Comparison of ENCODE assay signal across 26 cellular contexts in genomic region chr21:45980271-45980670, GRCh38. TPM values are rescaled to one million over a fixed set of nuclear protein-coding genes. Genes with fewer than 3 reads are reported as not detected.
DNase-seq lines count a peak whose midpoint lies in the region; ATAC-seq and TF ChIP-seq lines count a peak whose summit lies in the region.
"Had no signal": no experiment of that assay in that cellular context is flagged by ENCODE, and none has a peak within 500 bp of the region (broad histone marks: within the 10 kb centered on the region; RNA-seq: fewer than 3 reads in every experiment).

No MANE protein-coding gene starts in this region.

- BruUV-seq in IMR-90 (replicated peaks; lab: Mats Ljungman, UMichigan): no TSS peak

- H3F3A ChIP-seq in smooth muscle cell (ENCODE audit: low read depth): peaks cover 39% of the 10 kb centered on the region

- POLR2A ChIA-PET in IMR-90 (lab: Charles Lee; ENCODE audit: unreplicated experiment): no interaction called here

- TF ChIP-seq RAD21 in IMR-90 (IDR thresholded peaks at IDR 0.05; ENCODE audit: low read length): no peak

- H3K79me1 ChIP-seq in IMR-90 (ENCODE audit: low read depth in 1 of 2, low read length in 2 of 2): peaks cover 2 to 46% of the 10 kb centered on the region in 2 experiments; a peak in 2 of 4 replicates

- no peak overlapping the region for H4K91ac ChIP-seq in IMR-90 (ENCODE audit: insufficient read depth, low read depth, low read length)

- H3K9ac ChIP-seq in IMR-90 (ENCODE audit: low read depth, low read length): peak overlapping the region; percentile 62; the same call in 1 of the 2 replicates
- peak overlapping the region; percentile 62 for H3K9ac ChIP-seq in smooth muscle cell (ENCODE audit: low read depth)

- H3K18ac ChIP-seq in IMR-90 (ENCODE audit: low read depth, low read length): no peak overlapping the region

- 0 out of 2 replicates have a peak overlapping the region, but pooled peaks have one; percentile 47 for H4K5ac ChIP-seq in IMR-90 (ENCODE audit: low read depth, low read length)

- no peak overlapping the region for H3K56ac ChIP-seq in IMR-90 (ENCODE audit: extremely low read depth, insufficient read depth, low read length)

- no peak overlapping the region for H2AK9ac ChIP-seq in IMR-90 (replicated peaks; ENCODE audit: low read depth, low read length, poor library complexity)

- H3K27ac ChIP-seq in ACC112 (ENCODE audit: low read depth, low read length) (peak overlapping the region; percentile 96), IMR-90 (ENCODE audit: insufficient read depth, low read length) (no peak overlapping the region), esophagus squamous epithelium (peak overlapping the region; percentile 55 to 90 (median 82)), smooth muscle cell (ENCODE audit: low read depth) (peak overlapping the region; percentile 95)
- H3K27ac ChIP-seq: BLaER1, HL-60 had no signal

- in situ Hi-C loops in IMR-90 (cut with MboI; ENCODE audit: low sequenced_read_pairs): no loop called here

- peaks cover 36% of the 10 kb centered on the region for H3K79me2 ChIP-seq in ACC112 (ENCODE audit: control insufficient read depth, insufficient read depth, low read length, unreplicated experiment)
- H3K79me2 ChIP-seq in smooth muscle cell (ENCODE audit: low read depth): peaks cover 37% of the 10 kb centered on the region

- H2BK15ac ChIP-seq in IMR-90 (ENCODE audit: low read depth, low read length): no peak overlapping the region

- H2BK120ac ChIP-seq in IMR-90 (ENCODE audit: low read depth, low read length): no peak overlapping the region; the same call in 1 of the 2 replicates

- no peak overlapping the region for H2BK20ac ChIP-seq in IMR-90 (ENCODE audit: low read depth, low read length)

- H4K8ac ChIP-seq in IMR-90 (ENCODE audit: low read depth in 2 of 2, low read length in 2 of 2): peak overlapping the region; percentile 0 to 48; a peak in 2 of 4 replicates

- H3K9me3 ChIP-seq in IMR-90 (ENCODE audit: control insufficient read depth, insufficient read depth, low read length) (no peaks in the 10 kb centered on the region), esophagus squamous epithelium (no peaks in the 10 kb centered on the region), smooth muscle cell (replicated peaks; ENCODE audit: low read depth) (no peaks in the 10 kb centered on the region)
- H3K9me3 ChIP-seq: A549, BLaER1, heart left ventricle, Peyer's patch, testis had no signal

- no peaks in the 10 kb centered on the region for H3K27me3 ChIP-seq in ACC112 (ENCODE audit: insufficient read depth, low read length)
- H3K27me3 ChIP-seq in IMR-90 (ENCODE audit: control insufficient read depth, insufficient read depth, low read length): no peaks in the 10 kb centered on the region
- peaks cover 0 to 61% (median under 1%) of the 10 kb centered on the region in 4 donors for H3K27me3 ChIP-seq in esophagus squamous epithelium
- no peaks in the 10 kb centered on the region for H3K27me3 ChIP-seq in smooth muscle cell (ENCODE audit: low read depth)
- H3K27me3 ChIP-seq: brain microvascular endothelial cell, MG63, testis had no signal

- TF ChIP-seq CTCF in IMR-90 (conservative IDR thresholded peaks at IDR 0.05; ENCODE audit: low read depth, low read length) (no peak), esophagus squamous epithelium (IDR thresholded peaks at IDR 0.05) (no peak), smooth muscle cell (IDR thresholded peaks at IDR 0.05; ENCODE audit: borderline replicate concordance, insufficient read depth, poor library complexity, severe bottlenecking) (no peak)

- intact Hi-C loops in IMR-90 (cut with micrococcal nuclease) (loop anchor here (2.0 kb wide), 1 partner anchor 77 kb away; no protein-coding TSS in a partner anchor), esophagus squamous epithelium (cut with DNase I) (no loop called here)

- peak overlapping the region; percentile 5; the same call in 1 of the 2 replicates for H2AK5ac ChIP-seq in IMR-90 (ENCODE audit: low read depth, low read length)

- H4K20me1 ChIP-seq in IMR-90 (ENCODE audit: insufficient read depth, low read length) (peaks cover 37% of the 10 kb centered on the region), smooth muscle cell (ENCODE audit: low read depth) (peaks cover 37% of the 10 kb centered on the region)

- CTCF ChIA-PET in IMR-90 (lab: Yijun Ruan, JAX): no interaction called here

- H3K4me1 ChIP-seq in ACC112 (ENCODE audit: control insufficient read depth, insufficient read depth, low read length, unreplicated experiment) (peaks cover 34% of the 10 kb centered on the region), IMR-90 (ENCODE audit: control insufficient read depth, insufficient read depth, low read length) (peaks cover 20% of the 10 kb centered on the region), esophagus squamous epithelium (peaks cover 1 to 80% (median 14%) of the 10 kb centered on the region in 3 donors), smooth muscle cell (ENCODE audit: low read depth) (peaks cover 22% of the 10 kb centered on the region)
- H3K4me1 ChIP-seq: A549 had no signal

- TF ChIP-seq POLR2A in IMR-90 (IDR thresholded peaks at IDR 0.05; ENCODE audit: low read depth, low read length) (no peak), esophagus squamous epithelium (IDR thresholded peaks at IDR 0.05) (no peak)

- no peak overlapping the region for H2BK5ac ChIP-seq in IMR-90 (ENCODE audit: low read depth, low read length, poor library complexity, severe bottlenecking)

- peak overlapping the region; percentile 69 for H3K4me3 ChIP-seq in ACC112 (ENCODE audit: low read depth, low read length)
- no peak overlapping the region for H3K4me3 ChIP-seq in IMR-90 (ENCODE audit: insufficient read depth, low read depth, low read length)
- H3K4me3 ChIP-seq in esophagus squamous epithelium: no peak overlapping the region
- H3K4me3 ChIP-seq in smooth muscle cell: no peak overlapping the region
- H3K4me3 ChIP-seq: GM12878 had no signal

- H3K4ac ChIP-seq in IMR-90 (ENCODE audit: low read depth, low read length): peak overlapping the region; percentile 86; the same call in 1 of the 2 replicates

- peaks cover 6% of the 10 kb centered on the region for H3K9me1 ChIP-seq in IMR-90 (ENCODE audit: insufficient read depth, low read length)

- H3K4me2 ChIP-seq in IMR-90 (ENCODE audit: low read depth, low read length) (0 out of 2 replicates have a peak overlapping the region, but pooled peaks have one; percentile 7), smooth muscle cell (peak overlapping the region; percentile 90)

- H3K36me3 ChIP-seq in ACC112 (ENCODE audit: insufficient read depth, low read length): peaks cover 23% of the 10 kb centered on the region
- H3K36me3 ChIP-seq in IMR-90 (ENCODE audit: control insufficient read depth, insufficient read depth, low read length): peaks cover 26% of the 10 kb centered on the region
- peaks cover 0 to 3% (median 0%) of the 10 kb centered on the region in 3 donors for H3K36me3 ChIP-seq in esophagus squamous epithelium
- no peaks in the 10 kb centered on the region for H3K36me3 ChIP-seq in smooth muscle cell (ENCODE audit: low read depth)
- H3K36me3 ChIP-seq: BLaER1, Peyer's patch had no signal

- ATAC-seq in IMR-90 (ENCODE audit: low read depth) (no peak), GM19328 (IDR thresholded peaks at IDR 0.05; ENCODE audit: unreplicated experiment) (no peak)
- ATAC-seq: heart left ventricle had no signal

- no peak overlapping the region for H2AFZ ChIP-seq in ACC112 (ENCODE audit: low read length, unreplicated experiment)
- H2AFZ ChIP-seq in IMR-90 (replicated peaks; ENCODE audit: low read length, poor library complexity): no peak overlapping the region
- H2AFZ ChIP-seq in smooth muscle cell (ENCODE audit: low read depth): no peak overlapping the region

- dilution Hi-C loops in IMR-90 (cut with HindIII; ENCODE audit: low sequenced_read_pairs, unreplicated experiment): no loop called here

- 86% methylated on average over 1 of the region's 2 CpGs; no CpG with 5 or more reads in 1 of the 2 experiments for WGBS in IMR-90 (ENCODE audit: extremely low coverage in 2 of 2, insufficient read length in 1 of 2), 2 experiments
- 42 to 48% methylated on average over 2 of the region's 2 CpGs for WGBS in esophagus squamous epithelium, 2 donors
- 63% methylated on average over 2 of the region's 2 CpGs for WGBS in smooth muscle cell (ENCODE audit: low lambda C conversion rate)

- H3K23ac ChIP-seq in IMR-90 (ENCODE audit: low read depth, low read length): peak overlapping the region; percentile 77; the same call in 1 of the 2 replicates

- no peak for DNase-seq in IMR-90
- no peak for DNase-seq in esophagus squamous epithelium (lab: John Stamatoyannopoulos, UW)
- DNase-seq in smooth muscle cell (lab: John Stamatoyannopoulos, UW; ENCODE audit: unreplicated experiment): no peak
- DNase-seq in NCI-H774 (lab: John Stamatoyannopoulos, UW): no peak
- no peak for DNase-seq in mucosa of gallbladder (ENCODE audit: low spot score)
- DNase-seq in NCI-H2171 (lab: John Stamatoyannopoulos, UW): no peak
- DNase-seq: activated naive CD8-positive, alpha-beta T cell treated with anti-CD3 and anti-CD28 coated beads, Interleukin-2, amount 10 ng/mL, durations not matched to agents 7 days and 5 days; brain microvascular endothelial cell; COR-L47; MG63; midbrain; NCI-H1436; NCI-H2107; NCI-H510A treated with DMSO at 0.1 percent for 48 hours; NK-92 treated with Interleukin-12 subunit alpha and Interleukin-12 subunit beta, amount 100 ng/mL, for 24 hours; T-helper 17 cell; testis had no signal

- H3K14ac ChIP-seq in IMR-90 (replicated peaks; ENCODE audit: low read depth, low read length): peak overlapping the region; percentile 86; the same call in 1 of the 2 replicates

TF ChIP-seq in IMR-90, 13 proteins besides CTCF, POLR2A, EP300 and RAD21:
- TF ChIP-seq MXI1 (IDR thresholded peaks at IDR 0.05; ENCODE audit: borderline replicate concordance, low read depth, low read length) (no peak), SMC3 (IDR thresholded peaks at IDR 0.05; ENCODE audit: low read depth, low read length) (no peak), MAFK (IDR thresholded peaks at IDR 0.05; ENCODE audit: low read depth, low read length) (no peak), FOS (IDR thresholded peaks at IDR 0.05; ENCODE audit: low read depth, low read length) (no peak), BHLHE40 (IDR thresholded peaks at IDR 0.05; ENCODE audit: low read depth, low read length) (no peak)

RNA-seq across cellular contexts. Expression of gene COL6A1, which starts 1.3 kb away (rescaled TPM):
- 173 and 186 TPM in 2 replicates for total RNA-seq in IMR-90 (2012; rRNA removed)
- 1,556 and 1,578 TPM in 2 replicates for polyA plus RNA-seq in IMR-90 (2012; rRNA removed)
- polyA plus RNA-seq in IMR-90 (2012; cell fraction: cytosol; rRNA removed): 1,992 and 3,331 TPM in 2 replicates
- 5,237 and 11,886 TPM in 2 replicates for polyA plus RNA-seq in IMR-90 (2012; cell fraction: nucleus; rRNA removed; ENCODE audit: low replicate concordance)
- 100 to 1,000 TPM in 1 of 4 donors, 10 to 100 TPM in 3; 25.0 to 242 (median 54.9) TPM for total RNA-seq in esophagus squamous epithelium
- total RNA-seq in smooth muscle cell: 1,267 and 1,292 TPM in 2 replicates
- polyA plus RNA-seq in smooth muscle cell: 2,075 and 2,827 TPM in 2 replicates
- total RNA-seq in mucosa of gallbladder: 583 TPM
- polyA plus RNA-seq: IgD-negative memory B cell had no signal
